ENCODE assay signal across 8 cellular contexts in genomic region chr2:74472945-74473258, GRCh38. TPM values are rescaled to one million over a fixed set of nuclear protein-coding genes. Genes with fewer than 3 reads are reported as not detected.
DNase-seq lines count a peak whose midpoint lies in the region; ATAC-seq and TF ChIP-seq lines count a peak whose summit lies in the region.

No MANE protein-coding gene starts in this region.

- no peaks in the 10 kb centered on the region for H3K27me3 ChIP-seq in rectal smooth muscle tissue (ENCODE audit: control insufficient read depth, insufficient read depth, low read length)

- ATAC-seq in GM18907 (IDR thresholded peaks at IDR 0.05; ENCODE audit: unreplicated experiment) = peak; percentile 2
- ATAC-seq in GM21526 (IDR thresholded peaks at IDR 0.05; ENCODE audit: low FRiP score, unreplicated experiment) = no peak
- no peak for ATAC-seq in activated CD4-positive, CD25-positive, alpha-beta regulatory T cell treated with anti-CD3 and anti-CD28 coated beads, Interleukin-2, amount 50 U/mL, for 24 hours

- H3K36me3 ChIP-seq in SK-N-MC (ENCODE audit: insufficient read depth, low read length) (peaks cover 18% of the 10 kb centered on the region; the same call in 1 of the 2 replicates), rectal smooth muscle tissue (ENCODE audit: control insufficient read depth, insufficient read depth, low read length) (peaks cover 16% of the 10 kb centered on the region)

- DNase-seq in SK-N-MC (ENCODE audit: low read depth, low spot score) (peak; percentile 18), fibroblast of villous mesenchyme (ENCODE audit: low read depth) (no peak), anterior cingulate cortex (lab: John Stamatoyannopoulos, UW) (no peak)
- DNase-seq in activated CD4-positive, CD25-positive, alpha-beta regulatory T cell treated with anti-CD3 and anti-CD28 coated beads, Interleukin-2, amount 50 U/mL, for 72 hours = no peak

- no peaks in the 10 kb centered on the region for H3K9me3 ChIP-seq in SK-N-MC (ENCODE audit: low read depth, low read length)

- H3K4me3 ChIP-seq in SK-N-MC (peak overlapping the region; percentile 98), fibroblast of villous mesenchyme (ENCODE audit: low read depth, low read length) (peak overlapping the region; percentile 68), rectal smooth muscle tissue (ENCODE audit: low read length) (peak overlapping the region; percentile 97)

- H3K27ac ChIP-seq in SK-N-MC = peak overlapping the region; percentile 92
- H3K27ac ChIP-seq in rectal smooth muscle tissue (ENCODE audit: low read depth, low read length) = peak overlapping the region; percentile 91

- peak overlapping the region; percentile 95 for H3K9ac ChIP-seq in SK-N-MC (ENCODE audit: insufficient read length)
- peak overlapping the region; percentile 36 for H3K9ac ChIP-seq in rectal smooth muscle tissue (ENCODE audit: low read length)

- no peak for TF ChIP-seq CTCF in fibroblast of villous mesenchyme (IDR thresholded peaks at IDR 0.05; ENCODE audit: insufficient read depth, low read depth, low read length)

- peaks cover 9% of the 10 kb centered on the region for H3K4me1 ChIP-seq in rectal smooth muscle tissue (ENCODE audit: control insufficient read depth, insufficient read depth, low read length)

RNA-seq across cellular contexts. Expression of gene MRPL53, which starts 0.4 kb away (rescaled TPM):
- total RNA-seq in fibroblast of villous mesenchyme = 21.2 and 23.5 TPM in 2 replicates

RNA-seq across cellular contexts. Expression of gene MOGS, which starts 7.7 kb away (rescaled TPM):
- 52.2 and 62.2 TPM in 2 replicates for total RNA-seq in fibroblast of villous mesenchyme

RNA-seq across cellular contexts. Expression of gene CCDC142, which starts 9.9 kb away (rescaled TPM):
- total RNA-seq in fibroblast of villous mesenchyme = 27.2 and 29.6 TPM in 2 replicates

RNA-seq across cellular contexts. Expression of gene TTC31, which starts 10.0 kb away (rescaled TPM):
- total RNA-seq in fibroblast of villous mesenchyme = 8.6 and 14.8 TPM in 2 replicates

RNA-seq across cellular contexts. Expression of gene WBP1, which starts 14.7 kb away (rescaled TPM):
- total RNA-seq in fibroblast of villous mesenchyme = 45.4 and 50.5 TPM in 2 replicates
